ENCODE assay signal across 24 cellular contexts in genomic region chr3:41460736-41461135, GRCh38.
"Had no signal": no experiment of that assay in that cellular context is flagged by ENCODE, and none has a peak within 500 bp of the region (broad histone marks: within the 10 kb centered on the region; RNA-seq: fewer than 3 reads in every experiment).

No MANE protein-coding gene starts in this region.

- H3K27ac Mint-ChIP-seq: dendritic cell treated with granulocyte-macrophage colony-stimulating factor and Interleukin-4, amounts not matched to agents 40 ng/mL and 50 ng/mL, for 4 days; effector memory CD8-positive, alpha-beta T cell; endodermal cell had no signal

- H3K36me3 ChIP-seq: colonic mucosa, esophagus muscularis mucosa, esophagus squamous epithelium, gastrocnemius medialis, gastroesophageal sphincter, heart left ventricle, heart right ventricle had no signal

- H3K27me3 ChIP-seq: colonic mucosa, dorsolateral prefrontal cortex, esophagus muscularis mucosa, esophagus squamous epithelium, foreskin keratinocyte, gastrocnemius medialis, gastroesophageal sphincter, heart left ventricle, heart right ventricle had no signal

- H3K4me1 ChIP-seq: colonic mucosa, esophagus muscularis mucosa, esophagus squamous epithelium, foreskin keratinocyte, gastrocnemius medialis, gastroesophageal sphincter had no signal

- H3K4me3 ChIP-seq: colonic mucosa, coronary artery, dorsolateral prefrontal cortex, esophagus muscularis mucosa, esophagus squamous epithelium, gastrocnemius medialis, gastroesophageal sphincter, heart left ventricle, heart right ventricle had no signal

- H3K9me3 ChIP-seq: colonic mucosa, esophagus muscularis mucosa, esophagus squamous epithelium, gastrocnemius medialis, gastroesophageal sphincter, heart left ventricle, heart right ventricle had no signal

- H3K27me3 Mint-ChIP-seq: dendritic cell treated with granulocyte-macrophage colony-stimulating factor and Interleukin-4, amounts not matched to agents 40 ng/mL and 50 ng/mL, for 4 days; effector memory CD8-positive, alpha-beta T cell had no signal

- H3K4me3 Mint-ChIP-seq: dendritic cell treated with granulocyte-macrophage colony-stimulating factor and Interleukin-4, amounts not matched to agents 40 ng/mL and 50 ng/mL, for 4 days; effector memory CD8-positive, alpha-beta T cell; endodermal cell had no signal

- DNase-seq: colonic mucosa; cortex of kidney; dermis blood vessel endothelial cell; dorsolateral prefrontal cortex; effector CD4-positive, alpha-beta T cell; effector CD8-positive, alpha-beta T cell; effector memory CD4-positive, alpha-beta T cell; effector memory CD8-positive, alpha-beta T cell; endodermal cell; erythroblast; esophagus squamous epithelium; foreskin fibroblast; foreskin keratinocyte; foreskin melanocyte; gastrocnemius medialis; glutamatergic neuron; head of caudate nucleus; heart left ventricle; heart right ventricle had no signal

- H3K9me3 Mint-ChIP-seq: dendritic cell treated with granulocyte-macrophage colony-stimulating factor and Interleukin-4, amounts not matched to agents 40 ng/mL and 50 ng/mL, for 4 days; effector memory CD8-positive, alpha-beta T cell; endodermal cell had no signal

- H3K27ac ChIP-seq: colonic mucosa, coronary artery, dorsolateral prefrontal cortex, epithelial cell of prostate, esophagus muscularis mucosa, esophagus squamous epithelium, foreskin keratinocyte, gastrocnemius medialis, gastroesophageal sphincter, heart left ventricle, heart right ventricle had no signal
